30 cellular contexts compared by ENCODE assay signal in the genomic region with DNA sequence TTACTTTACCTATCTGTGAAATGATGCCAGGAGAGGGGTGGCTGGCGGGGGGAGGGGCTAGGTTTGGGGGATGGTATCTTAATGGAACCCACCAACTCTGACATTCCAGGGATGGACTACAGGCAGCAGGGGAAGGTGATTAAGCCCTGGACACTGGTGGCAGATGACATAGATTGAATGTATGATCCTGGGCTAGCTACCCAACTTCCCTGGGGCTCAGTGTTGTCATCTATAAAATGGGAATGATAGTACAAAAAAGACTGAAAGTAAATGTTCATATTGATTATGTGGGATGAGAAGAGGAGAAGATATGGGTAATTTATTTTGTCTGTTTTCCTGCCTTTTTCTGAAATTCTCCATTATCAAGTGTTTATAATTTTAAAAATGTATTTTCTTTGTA.
"Had no signal": no experiment of that assay in that cellular context is flagged by ENCODE, and none has a peak within 500 bp of the region (broad histone marks: within the 10 kb centered on the region; RNA-seq: fewer than 3 reads in every experiment).

No MANE protein-coding gene starts in this region.

- DNase-seq: activated CD4-positive, alpha-beta T cell treated with anti-CD3 and anti-CD28 coated beads for 1 hour; activated CD4-positive, alpha-beta T cell treated with anti-CD3 and anti-CD28 coated beads, Interleukin-2, amount 10 ng/mL, durations not matched to agents 24 days and 14 days; activated CD4-positive, alpha-beta T cell treated with anti-CD3 and anti-CD28 coated beads, Interleukin-2, amount 50 U/mL, for 4 hours; activated CD4-positive, CD25-positive, alpha-beta regulatory T cell; activated CD8-positive, alpha-beta T cell treated with anti-CD3 and anti-CD28 coated beads for 36 hours; activated gamma-delta T cell; activated naive CD4-positive, alpha-beta T cell treated with Interleukin-2 at 50 U/mL for 16 hours; activated T-cell treated with anti-CD3 and anti-CD28 coated beads, Interleukin-2, amount 50 U/mL, for 1 hour; activated T-cell treated with anti-CD3 and anti-CD28 coated beads, Interleukin-2, amount 50 U/mL, for 72 hours; adrenal gland; body of pancreas; NCI-H1105; NCI-H1436; NCI-H1930; NCI-H2081 treated with DMSO at 0.1 percent for 48 hours; NCI-H226; NCI-H510A; NCI-H526; NCI-H748 treated with DMSO at 0.1 percent for 48 hours; NK-92 treated with Interleukin-12 subunit alpha and Interleukin-12 subunit beta, amount 100 ng/mL, for 24 hours; PC-3; Peyer's patch; Right ventricle myocardium superior; RPMI8226; SW 1271; T1000; WERI-Rb-1 had no signal

- H3K4me3 Mint-ChIP-seq: activated CD4-positive, alpha-beta T cell treated with anti-CD3 and anti-CD28 coated beads, Interleukin-2, amount 10 ng/mL, durations not matched to agents 24 days and 14 days; activated CD8-positive, alpha-beta T cell treated with anti-CD3 and anti-CD28 coated beads for 36 hours; activated naive CD4-positive, alpha-beta T cell treated with anti-CD3 and anti-CD28 coated beads, Interleukin-2, amount 50 U/mL, for 24 hours; activated T-cell treated with anti-CD3 and anti-CD28 coated beads, Interleukin-2, amount 50 U/mL, for 72 hours had no signal

- H3K27ac ChIP-seq: adrenal gland, body of pancreas, breast epithelium had no signal

- H3K36me3 Mint-ChIP-seq: activated naive CD4-positive, alpha-beta T cell treated with anti-CD3 and anti-CD28 coated beads, Interleukin-2, amount 50 U/mL, for 24 hours had no signal

- H3K27ac Mint-ChIP-seq: activated CD4-positive, alpha-beta T cell treated with anti-CD3 and anti-CD28 coated beads, Interleukin-2, amount 10 ng/mL, durations not matched to agents 24 days and 14 days; activated CD8-positive, alpha-beta T cell treated with anti-CD3 and anti-CD28 coated beads for 36 hours; activated naive CD4-positive, alpha-beta T cell treated with anti-CD3 and anti-CD28 coated beads, Interleukin-2, amount 50 U/mL, for 24 hours; activated T-cell treated with anti-CD3 and anti-CD28 coated beads, Interleukin-2, amount 50 U/mL, for 72 hours; activated T-helper 2 cell treated with anti-CD3 and anti-CD28 coated beads, Interferon-gamma antibody, Interleukin-2, Interleukin-4, amounts not matched to agents 10 μg/mL and 5 μg/mL and 100 μg/mL, durations not matched to agents 14 hours and 24 hours and 36 hours had no signal

- H3K9me3 ChIP-seq: adrenal gland, body of pancreas, breast epithelium, Peyer's patch had no signal

- H3K4me1 ChIP-seq: adrenal gland, body of pancreas, breast epithelium had no signal

- H3K9me3 Mint-ChIP-seq: activated CD4-positive, alpha-beta T cell treated with anti-CD3 and anti-CD28 coated beads, Interleukin-2, amount 10 ng/mL, durations not matched to agents 24 days and 14 days; activated CD8-positive, alpha-beta T cell treated with anti-CD3 and anti-CD28 coated beads for 36 hours; activated naive CD4-positive, alpha-beta T cell treated with anti-CD3 and anti-CD28 coated beads, Interleukin-2, amount 50 U/mL, for 24 hours; activated T-cell treated with anti-CD3 and anti-CD28 coated beads, Interleukin-2, amount 50 U/mL, for 72 hours; activated T-helper 2 cell treated with anti-CD3 and anti-CD28 coated beads, Interferon-gamma antibody, Interleukin-2, Interleukin-4, amounts not matched to agents 10 μg/mL and 5 μg/mL and 100 μg/mL, durations not matched to agents 14 hours and 24 hours and 36 hours had no signal

- H3K4me3 ChIP-seq: adrenal gland, body of pancreas, breast epithelium, Peyer's patch had no signal

- H3K27me3 ChIP-seq: adrenal gland, body of pancreas, breast epithelium, Peyer's patch had no signal

- H3K27me3 Mint-ChIP-seq: activated CD8-positive, alpha-beta T cell treated with anti-CD3 and anti-CD28 coated beads for 36 hours; activated naive CD4-positive, alpha-beta T cell treated with anti-CD3 and anti-CD28 coated beads, Interleukin-2, amount 50 U/mL, for 24 hours had no signal

- H3K36me3 ChIP-seq: adrenal gland, breast epithelium, Peyer's patch had no signal

- ATAC-seq: activated CD8-positive, alpha-beta T cell treated with anti-CD3 and anti-CD28 coated beads for 36 hours; activated T-cell treated with anti-CD3 and anti-CD28 coated beads, Interleukin-2, amount 50 U/mL, for 72 hours; body of pancreas; PC-3 had no signal
